ENCODE assay signal across 8 cellular contexts in genomic region chr2:133844214-133844892, GRCh38.
DNase-seq lines count a peak whose midpoint lies in the region; ATAC-seq and TF ChIP-seq lines count a peak whose summit lies in the region.

No MANE protein-coding gene starts in this region.

- H3K4me3 ChIP-seq in Karpas-422 (ENCODE audit: low read length), result no peak overlapping the region
- H3K4me3 ChIP-seq in SJSA1, result no peak overlapping the region
- H3K4me3 ChIP-seq in aorta (ENCODE audit: low read length in 2 of 2), result no peak overlapping the region

- no peak overlapping the region for H3K9ac ChIP-seq in Karpas-422 (ENCODE audit: low read length)

- ATAC-seq in GM21390 (IDR thresholded peaks at IDR 0.05; ENCODE audit: unreplicated experiment), result peak; percentile 90
- peak; percentile 84 for ATAC-seq in aorta (ENCODE audit: low FRiP score)

- H3K27me3 Mint-ChIP-seq in activated naive CD4-positive, alpha-beta T cell treated with anti-CD3 and anti-CD28 coated beads for 36 hours (ENCODE audit: low read depth), result peaks cover 8% of the 10 kb centered on the region
- H3K27me3 Mint-ChIP-seq in glutamatergic neuron (ENCODE audit: unreplicated experiment) (peaks cover 14% of the 10 kb centered on the region), progenitor cell of endocrine pancreas (peaks cover under 1% of the 10 kb centered on the region)

- H3K9me3 ChIP-seq in Karpas-422 (ENCODE audit: low read length), result no peaks in the 10 kb centered on the region
- H3K9me3 ChIP-seq in SJSA1 (replicated peaks), result no peaks in the 10 kb centered on the region
- H3K9me3 ChIP-seq in aorta (ENCODE audit: control insufficient read depth, low read length), result no peaks in the 10 kb centered on the region

- no peaks in the 10 kb centered on the region for H3K79me2 ChIP-seq in Karpas-422 (ENCODE audit: low read length)

- TF ChIP-seq CTCF in glutamatergic neuron (IDR thresholded peaks at IDR 0.05; ENCODE audit: partially characterized antibody, unreplicated experiment) (peak; percentile 84), progenitor cell of endocrine pancreas (IDR thresholded peaks at IDR 0.05; ENCODE audit: unreplicated experiment) (peak; percentile 94)

- no peak overlapping the region for H2AFZ ChIP-seq in Karpas-422 (ENCODE audit: low read length)

- no peak overlapping the region for H3K27ac ChIP-seq in Karpas-422 (ENCODE audit: low read length)
- no peak overlapping the region for H3K27ac ChIP-seq in SJSA1
- H3K27ac ChIP-seq in aorta (ENCODE audit: low read depth in 1 of 2, low read length in 2 of 2), result no peak overlapping the region

- H3K36me3 Mint-ChIP-seq in activated naive CD4-positive, alpha-beta T cell treated with anti-CD3 and anti-CD28 coated beads for 36 hours (ENCODE audit: low read depth), result no peaks in the 10 kb centered on the region
- peaks cover 4% of the 10 kb centered on the region for H3K36me3 Mint-ChIP-seq in glutamatergic neuron (ENCODE audit: unreplicated experiment)
- H3K36me3 Mint-ChIP-seq in progenitor cell of endocrine pancreas (ENCODE audit: insufficient read depth), result no peaks in the 10 kb centered on the region

- WGBS in aorta, 2 donors, result 30% methylated on average over 9 of the region's 9 CpGs

- no peaks in the 10 kb centered on the region for H4K20me1 ChIP-seq in Karpas-422 (ENCODE audit: insufficient read depth, low read depth, low read length)

- H3K9me2 ChIP-seq in Karpas-422 (replicated peaks; ENCODE audit: insufficient read depth, low read length), result no peaks in the 10 kb centered on the region

- H3K36me3 ChIP-seq in Karpas-422 (ENCODE audit: insufficient read depth, low read length), result no peaks in the 10 kb centered on the region
- no peaks in the 10 kb centered on the region for H3K36me3 ChIP-seq in SJSA1
- no peaks in the 10 kb centered on the region for H3K36me3 ChIP-seq in aorta (ENCODE audit: control insufficient read depth in 1 of 2, insufficient read depth in 2 of 2, low read length in 1 of 2)

- H3K27ac Mint-ChIP-seq in activated naive CD4-positive, alpha-beta T cell treated with anti-CD3 and anti-CD28 coated beads for 36 hours, result no peak overlapping the region
- peak overlapping the region; percentile 18 for H3K27ac Mint-ChIP-seq in glutamatergic neuron (ENCODE audit: unreplicated experiment)
- H3K27ac Mint-ChIP-seq in progenitor cell of endocrine pancreas, result no peak overlapping the region

- no peaks in the 10 kb centered on the region for H3K27me3 ChIP-seq in Karpas-422 (ENCODE audit: low read length)
- no peaks in the 10 kb centered on the region for H3K27me3 ChIP-seq in SJSA1 (replicated peaks)
- no peaks in the 10 kb centered on the region for H3K27me3 ChIP-seq in aorta (ENCODE audit: control insufficient read depth in 1 of 2, insufficient read depth in 2 of 2, low read length in 1 of 2)

- peaks cover 5% of the 10 kb centered on the region for H3K4me1 Mint-ChIP-seq in activated naive CD4-positive, alpha-beta T cell treated with anti-CD3 and anti-CD28 coated beads for 36 hours (ENCODE audit: low read depth)
- H3K4me1 Mint-ChIP-seq in glutamatergic neuron (ENCODE audit: low read depth, unreplicated experiment) (peaks cover 35% of the 10 kb centered on the region), progenitor cell of endocrine pancreas (ENCODE audit: low read depth) (peaks cover 8% of the 10 kb centered on the region)

- H3K4me3 Mint-ChIP-seq in activated naive CD4-positive, alpha-beta T cell treated with anti-CD3 and anti-CD28 coated beads for 36 hours, result no peak overlapping the region
- peak overlapping the region; percentile 32 for H3K4me3 Mint-ChIP-seq in glutamatergic neuron (ENCODE audit: unreplicated experiment)
- H3K4me3 Mint-ChIP-seq in progenitor cell of endocrine pancreas (ENCODE audit: low read depth), result no peak overlapping the region

- no peaks in the 10 kb centered on the region for H3K9me3 Mint-ChIP-seq in activated naive CD4-positive, alpha-beta T cell treated with anti-CD3 and anti-CD28 coated beads for 36 hours
- H3K9me3 Mint-ChIP-seq in glutamatergic neuron (ENCODE audit: unreplicated experiment) (peaks cover 15% of the 10 kb centered on the region), progenitor cell of endocrine pancreas (ENCODE audit: low read depth) (no peaks in the 10 kb centered on the region)

- DNase-seq in Caki2 (ENCODE audit: low read depth), result peak; percentile 67
- peak; percentile 84 for DNase-seq in Karpas-422
- DNase-seq in SJSA1 (ENCODE audit: low read depth in 1 of 2, low spot score in 2 of 2), result peak; percentile 72 to 76
- DNase-seq in activated naive CD4-positive, alpha-beta T cell treated with anti-CD3 and anti-CD28 coated beads for 36 hours, result peak; percentile 74
- peak; percentile 77 for DNase-seq in glutamatergic neuron
- DNase-seq in progenitor cell of endocrine pancreas (ENCODE audit: low spot score, unreplicated experiment), result peak; percentile 57
- peak; percentile 61 to 79 for DNase-seq in aorta

- in situ Hi-C loops in Caki2 (cut with HindIII; ENCODE audit: low pct_unique_long_range_greater_than_20kb, low sequenced_read_pairs), result no loop called here

- CTCF ChIA-PET in activated naive CD4-positive, alpha-beta T cell treated with anti-CD3 and anti-CD28 coated beads for 36 hours (lab: Charles Lee), result interaction anchor here (0.5 to 2.9 kb wide), 10 partner anchors 10 to 1770 kb away, joined by 4 to 20 read pairs (median 5); no protein-coding TSS in a partner anchor

- H3K4me2 ChIP-seq in Karpas-422 (ENCODE audit: low read depth, low read length, poor library complexity, severe bottlenecking), result no peak overlapping the region

- intact Hi-C loops in activated naive CD4-positive, alpha-beta T cell treated with anti-CD3 and anti-CD28 coated beads for 36 hours (cut with micrococcal nuclease), result loop anchor here (1.0 to 10.0 kb wide), 4 partner anchors 283 to 1990 kb away; no protein-coding TSS in a partner anchor
- intact Hi-C loops in aorta (cut with DNase I), result loop anchor here in 1 of 2 donors (10.0 kb wide), 1 partner anchor 60 kb away; no protein-coding TSS in a partner anchor

- H3K4me1 ChIP-seq in Karpas-422 (ENCODE audit: low read length), result no peaks in the 10 kb centered on the region
- H3K4me1 ChIP-seq in SJSA1 (replicated peaks), result peaks cover 39% of the 10 kb centered on the region
- H3K4me1 ChIP-seq in aorta (ENCODE audit: control insufficient read depth in 1 of 2, insufficient read depth in 2 of 2, low read length in 2 of 2), result no peaks in the 10 kb centered on the region
